Comparison of ENCODE assay signal across 37 cellular contexts in the genomic region with DNA sequence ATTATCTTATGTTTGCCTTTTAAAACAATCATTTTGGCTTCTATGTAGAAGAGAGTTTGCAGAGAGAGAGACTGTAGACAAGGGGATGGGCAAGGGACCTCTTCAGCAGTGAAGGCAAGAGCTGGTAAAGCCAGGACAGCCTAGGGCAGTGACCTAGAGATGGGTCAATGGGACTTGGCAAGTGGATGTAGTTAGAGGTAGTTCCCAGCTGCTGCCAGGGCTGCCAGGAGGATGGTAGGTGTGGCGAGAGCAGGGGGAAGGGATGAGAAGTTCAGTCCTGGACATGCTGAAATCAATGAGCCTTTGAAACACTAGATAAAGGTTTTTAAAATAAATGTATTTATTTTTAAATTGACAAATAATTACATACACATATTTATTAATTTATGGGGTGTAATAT. TPM values are rescaled to one million over a fixed set of nuclear protein-coding genes. Genes with fewer than 3 reads are reported as not detected.
"Had no signal": no experiment of that assay in that cellular context is flagged by ENCODE, and none has a peak within 500 bp of the region (broad histone marks: within the 10 kb centered on the region; RNA-seq: fewer than 3 reads in every experiment).

No MANE protein-coding gene starts in this region.

- H3K9me3 Mint-ChIP-seq: activated T-cell treated with anti-CD3 and anti-CD28 coated beads, Interleukin-2, amount 50 U/mL, for 4 hours; activated T-helper 17 cell treated with anti-CD3 and anti-CD28 coated beads, Interleukin-2, amount 50 U/mL, for 72 hours; central memory CD8-positive, alpha-beta T cell; dendritic cell treated with granulocyte-macrophage colony-stimulating factor and Interleukin-4, amounts not matched to agents 40 ng/mL and 50 ng/mL, for 4 days had no signal

- ATAC-seq: activated CD8-positive, alpha-beta T cell treated with anti-CD3 and anti-CD28 coated beads for 36 hours; activated T-cell treated with anti-CD3 and anti-CD28 coated beads, Interleukin-2, amount 50 U/mL, for 4 hours; activated T-helper 17 cell treated with anti-CD3 and anti-CD28 coated beads, Interleukin-2, amount 50 U/mL, for 72 hours; gastroesophageal sphincter; heart right ventricle; T-helper 17 cell had no signal

- H3K4me3 Mint-ChIP-seq: activated CD8-positive, alpha-beta T cell treated with anti-CD3 and anti-CD28 coated beads for 36 hours; activated naive CD8-positive, alpha-beta T cell; activated T-cell treated with anti-CD3 and anti-CD28 coated beads, Interleukin-2, amount 50 U/mL, for 4 hours; activated T-helper 17 cell treated with anti-CD3 and anti-CD28 coated beads, Interleukin-2, amount 50 U/mL, for 72 hours; central memory CD8-positive, alpha-beta T cell; dendritic cell treated with granulocyte-macrophage colony-stimulating factor and Interleukin-4, amounts not matched to agents 40 ng/mL and 50 ng/mL, for 4 days; endodermal cell; T-helper 17 cell had no signal

- H3K27ac ChIP-seq: brain microvascular endothelial cell, coronary artery, dorsolateral prefrontal cortex, gastroesophageal sphincter, heart right ventricle had no signal

- H3K27ac Mint-ChIP-seq: activated CD8-positive, alpha-beta T cell treated with anti-CD3 and anti-CD28 coated beads for 36 hours; activated naive CD8-positive, alpha-beta T cell; activated T-helper 17 cell treated with anti-CD3 and anti-CD28 coated beads, Interleukin-2, amount 50 U/mL, for 72 hours; dendritic cell treated with granulocyte-macrophage colony-stimulating factor and Interleukin-4, amounts not matched to agents 40 ng/mL and 50 ng/mL, for 4 days; endodermal cell; T-helper 17 cell had no signal

- H3K4me1 Mint-ChIP-seq: activated T-helper 17 cell treated with anti-CD3 and anti-CD28 coated beads, Interleukin-2, amount 50 U/mL, for 72 hours; central memory CD8-positive, alpha-beta T cell; endodermal cell; T-helper 17 cell had no signal

- DNase-seq: activated CD4-positive, alpha-beta T cell treated with anti-CD3 and anti-CD28 coated beads for 4 hours; activated CD4-positive, alpha-beta T cell treated with anti-CD3 and anti-CD28 coated beads, Interleukin-2, amount 50 U/mL, for 1 hour; activated CD4-positive, alpha-beta T cell treated with anti-CD3 and anti-CD28 coated beads, Interleukin-2, amount 50 U/mL, for 48 hours; activated CD4-positive, CD25-positive, alpha-beta regulatory T cell; activated CD4-positive, CD25-positive, alpha-beta regulatory T cell treated with anti-CD3 and anti-CD28 coated beads, Interleukin-2, amount 50 U/mL, for 72 hours; activated CD8-positive, alpha-beta memory T cell treated with anti-CD3 and anti-CD28 coated beads for 24 hours; activated CD8-positive, alpha-beta T cell treated with anti-CD3 and anti-CD28 coated beads for 36 hours; activated effector memory CD4-positive, alpha-beta T cell treated with Interleukin-2 at 50 U/mL for 16 hours; activated gamma-delta T cell treated with Interleukin-2 at 50 U/mL for 16 hours; activated naive CD4-positive, alpha-beta T cell treated with anti-CD3 and anti-CD28 coated beads, Interleukin-2, amount 50 U/mL, for 16 hours; activated naive CD4-positive, alpha-beta T cell treated with Interleukin-2 at 50 U/mL for 16 hours; activated T-cell treated with anti-CD3 and anti-CD28 coated beads, Interleukin-2, amount 50 U/mL, for 4 hours; amniotic stem cell; anterior cingulate cortex; brain microvascular endothelial cell; dorsolateral prefrontal cortex; effector memory CD4-positive, alpha-beta T cell; endodermal cell; foreskin melanocyte; heart right ventricle; T-helper 1 cell; T-helper 17 cell had no signal

RNA-seq across cellular contexts. Expression of a gene that starts 6.4 kb away (rescaled TPM):
- total RNA-seq: activated CD8-positive, alpha-beta T cell treated with anti-CD3 and anti-CD28 coated beads for 36 hours; activated T-cell treated with anti-CD3 and anti-CD28 coated beads, Interleukin-2, amount 50 U/mL, for 4 hours; activated T-helper 17 cell treated with anti-CD3 and anti-CD28 coated beads, Interleukin-2, amount 50 U/mL, for 72 hours; astrocyte; bronchial epithelial cell; cardiac septum; cerebellum; dorsolateral prefrontal cortex; endodermal cell; epithelial cell of proximal tubule; fibroblast of lung; fibroblast of villous mesenchyme; gastroesophageal sphincter; glomerular endothelial cell; heart right ventricle; T-helper 17 cell had no signal

RNA-seq across cellular contexts. Expression of a gene that starts 29.8 kb away (rescaled TPM):
- total RNA-seq: activated CD8-positive, alpha-beta T cell treated with anti-CD3 and anti-CD28 coated beads for 36 hours; activated T-cell treated with anti-CD3 and anti-CD28 coated beads, Interleukin-2, amount 50 U/mL, for 4 hours; activated T-helper 17 cell treated with anti-CD3 and anti-CD28 coated beads, Interleukin-2, amount 50 U/mL, for 72 hours; astrocyte; bronchial epithelial cell; cardiac septum; cerebellum; dorsolateral prefrontal cortex; endodermal cell; epithelial cell of proximal tubule; esophagus mucosa; fibroblast of lung; fibroblast of villous mesenchyme; gastroesophageal sphincter; glomerular endothelial cell; heart right ventricle; T-helper 17 cell had no signal

RNA-seq across cellular contexts. Expression of a gene that starts 32.3 kb away (rescaled TPM):
- total RNA-seq: activated CD8-positive, alpha-beta T cell treated with anti-CD3 and anti-CD28 coated beads for 36 hours; activated T-cell treated with anti-CD3 and anti-CD28 coated beads, Interleukin-2, amount 50 U/mL, for 4 hours; activated T-helper 17 cell treated with anti-CD3 and anti-CD28 coated beads, Interleukin-2, amount 50 U/mL, for 72 hours; cardiac septum; cerebellum; dorsolateral prefrontal cortex; endodermal cell; fibroblast of lung; fibroblast of villous mesenchyme; glomerular endothelial cell; heart right ventricle; T-helper 17 cell had no signal

RNA-seq across cellular contexts. Expression of a gene that starts 43.3 kb away (rescaled TPM):
- total RNA-seq: activated CD8-positive, alpha-beta T cell treated with anti-CD3 and anti-CD28 coated beads for 36 hours; activated T-cell treated with anti-CD3 and anti-CD28 coated beads, Interleukin-2, amount 50 U/mL, for 4 hours; activated T-helper 17 cell treated with anti-CD3 and anti-CD28 coated beads, Interleukin-2, amount 50 U/mL, for 72 hours; astrocyte; bronchial epithelial cell; cardiac septum; cerebellum; dorsolateral prefrontal cortex; endodermal cell; epithelial cell of proximal tubule; fibroblast of lung; fibroblast of villous mesenchyme; gastroesophageal sphincter; glomerular endothelial cell; heart right ventricle; T-helper 17 cell had no signal
